35 cellular contexts compared by ENCODE assay signal in the genomic region with DNA sequence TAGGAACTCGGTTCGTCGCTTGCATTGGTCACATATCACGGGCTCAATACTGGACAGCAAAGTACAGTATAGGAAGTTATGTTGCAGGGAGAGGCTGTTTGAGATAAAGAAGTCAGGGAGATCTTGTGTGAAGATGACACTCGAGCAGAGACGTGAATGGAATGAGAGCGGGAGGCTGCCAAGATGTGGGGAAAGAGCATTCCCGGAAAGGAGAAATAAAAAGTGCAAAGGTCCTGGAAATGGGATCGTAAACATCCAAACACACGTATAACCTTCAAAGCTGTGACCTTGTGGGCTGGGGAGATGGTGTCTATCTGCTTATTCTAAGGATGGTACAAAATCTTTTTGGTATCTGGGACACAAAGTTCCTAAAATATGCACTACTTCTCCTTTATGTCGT. TPM values are rescaled to one million over a fixed set of nuclear protein-coding genes. Genes with fewer than 3 reads are reported as not detected.
DNase-seq lines count a peak whose midpoint lies in the region; ATAC-seq, FAIRE-seq and TF ChIP-seq lines count a peak whose summit lies in the region.
"Had no signal": no experiment of that assay in that cellular context is flagged by ENCODE, and none has a peak within 500 bp of the region (broad histone marks: within the 10 kb centered on the region; RNA-seq: fewer than 3 reads in every experiment).

No MANE protein-coding gene starts in this region.

- H3K4me3 ChIP-seq in ACC112 (ENCODE audit: low read depth, low read length): no peak overlapping the region
- H3K4me3 ChIP-seq in H1 (ENCODE audit: extremely low read depth in 1 of 4, insufficient read depth in 2 of 4, low read depth in 3 of 4, low read length in 4 of 4): no peak overlapping the region
- H3K4me3 ChIP-seq: A549; BLaER1 treated with 17β-estradiol and CSF1 and Interleukin-3, amounts not matched to agents 10 nM and 100 nM; lung; mucosa of descending colon; SJCRH30; spleen; thyroid gland had no signal

- H3K79me2 ChIP-seq in ACC112 (ENCODE audit: control insufficient read depth, insufficient read depth, low read length, unreplicated experiment) (no peaks in the 10 kb centered on the region), H1 (ENCODE audit: control insufficient read depth in 1 of 2, insufficient read depth in 2 of 2, low read length in 2 of 2) (no peaks in the 10 kb centered on the region)

- FAIRE-seq in H1 (lab: Jason Lieb, UNC): no peak
- FAIRE-seq: A549, GM12892, RCC 7860 had no signal

- H4K8ac ChIP-seq in H1 (ENCODE audit: extremely low read depth, insufficient read depth, low read length): no peak overlapping the region

- H2BK20ac ChIP-seq in H1 (ENCODE audit: low read length): no peak overlapping the region

- no peak for TF ChIP-seq EP300 in H1 (IDR thresholded peaks at IDR 0.05; ENCODE audit: borderline replicate concordance in 1 of 2, low read depth in 2 of 2, low read length in 2 of 2)

- no peak for DNase-seq in HFFc6
- no peak for DNase-seq in H1 (ENCODE audit: low read depth in 1 of 2, low spot score in 2 of 2)
- DNase-seq in left kidney (ENCODE audit: low read depth, low spot score): peak; percentile 32
- no peak for DNase-seq in caudate nucleus (lab: John Stamatoyannopoulos, UW)
- no peak for DNase-seq in effector CD4-positive, alpha-beta T cell
- DNase-seq in NCI-H524 (lab: John Stamatoyannopoulos, UW): no peak
- DNase-seq: activated CD4-positive, alpha-beta T cell treated with anti-CD3 and anti-CD28 coated beads for 36 hours; activated CD8-positive, alpha-beta memory T cell treated with anti-CD3 and anti-CD28 coated beads, Interleukin-2, amount 50 U/mL, for 48 hours; activated CD8-positive, alpha-beta T cell treated with anti-CD3 and anti-CD28 coated beads for 36 hours; activated naive CD4-positive, alpha-beta T cell treated with anti-CD3 and anti-CD28 coated beads, Interleukin-2, amount 10 ng/mL, durations not matched to agents 7 days and 5 days; amniotic stem cell; DMS153; effector memory CD4-positive, alpha-beta T cell; H7; mucosa of descending colon; natural killer cell; NCI-H446 treated with DMSO at 0.1 percent for 48 hours; NCI-H82; SJCRH30; spleen; stimulated activated CD4-positive, alpha-beta T cell treated with anti-CD3 and anti-CD28 coated beads, Interleukin-2, amount 100 ng/mL, for 24 hours; stimulated activated naive CD8-positive, alpha-beta T cell treated with anti-CD3 and anti-CD28 coated beads, Interleukin-15, Interleukin-2, amounts not matched to agents 100 U/mL and 50 U/mL, for 24 hours; T-helper 9 cell; thyroid gland had no signal

- POLR2A ChIA-PET in H1 (lab: Charles Lee; ENCODE audit: partially characterized antibody): no interaction called here

- H2BK12ac ChIP-seq in H1 (ENCODE audit: low read depth, low read length): no peak overlapping the region

- no peaks in the 10 kb centered on the region; the same call in 1 of the 2 replicates for H3K23me2 ChIP-seq in H1 (ENCODE audit: low read depth, low read length)

- peak overlapping the region; percentile 23 for H4K91ac ChIP-seq in H1 (replicated peaks; ENCODE audit: insufficient read length, low read length)

- H3K4ac ChIP-seq in H1 (replicated peaks; ENCODE audit: insufficient read length, low read depth, low read length): peak overlapping the region; percentile 60

- peaks cover 3% of the 10 kb centered on the region; the same call in 1 of the 2 replicates for H3K27me3 Mint-ChIP-seq in HFFc6 (ENCODE audit: insufficient read depth)
- H3K27me3 Mint-ChIP-seq: activated CD4-positive, alpha-beta T cell treated with anti-CD3 and anti-CD28 coated beads for 36 hours; activated CD8-positive, alpha-beta T cell treated with anti-CD3 and anti-CD28 coated beads for 36 hours; activated naive CD4-positive, alpha-beta T cell treated with anti-CD3 and anti-CD28 coated beads, Interleukin-2, amount 10 ng/mL, durations not matched to agents 7 days and 5 days had no signal

- no peak overlapping the region for H3K23ac ChIP-seq in H1 (ENCODE audit: insufficient read length)

- no peaks in the 10 kb centered on the region for H4K20me1 ChIP-seq in H1 (replicated peaks in 1 of 2; ENCODE audit: control insufficient read depth in 1 of 2, insufficient read depth in 2 of 2, low read length in 2 of 2)
- H4K20me1 ChIP-seq: BLaER1 treated with 17β-estradiol and CSF1 and Interleukin-3, amounts not matched to agents 10 nM and 100 nM had no signal

- H3K79me1 ChIP-seq in H1 (ENCODE audit: low read depth, low read length): no peaks in the 10 kb centered on the region

- no peak for TF ChIP-seq RAD21 in H1 (IDR thresholded peaks at IDR 0.05 in 1 of 2, conservative IDR thresholded peaks at IDR 0.05 in 1 of 2; ENCODE audit: low read depth in 2 of 2, low read length in 2 of 2)

- H3K27ac Mint-ChIP-seq in HFFc6: peak overlapping the region; percentile 24; the same call in 1 of the 2 replicates
- H3K27ac Mint-ChIP-seq: activated CD4-positive, alpha-beta T cell treated with anti-CD3 and anti-CD28 coated beads for 36 hours; activated CD8-positive, alpha-beta T cell treated with anti-CD3 and anti-CD28 coated beads for 36 hours; activated naive CD4-positive, alpha-beta T cell treated with anti-CD3 and anti-CD28 coated beads, Interleukin-2, amount 10 ng/mL, durations not matched to agents 7 days and 5 days; brain; natural killer cell had no signal

- 83% methylated on average over 11 of the region's 11 CpGs; no CpG with 5 or more reads in 1 of the 2 experiments for WGBS in H1 (ENCODE audit: extremely low coverage in 1 of 2, insufficient coverage in 1 of 2, insufficient read length in 1 of 2, insufficient replicate concordance in 2 of 2, low coverage in 1 of 2, low lambda C conversion rate in 2 of 2, missing lambda C conversion rate in 1 of 2), 2 experiments

- H2AK5ac ChIP-seq in H1 (ENCODE audit: low read depth, low read length): no peak overlapping the region

- no peak overlapping the region for H3K27ac ChIP-seq in ACC112 (ENCODE audit: low read depth, low read length)
- no peak overlapping the region for H3K27ac ChIP-seq in H1 (ENCODE audit: low read depth, low read length)
- no peak overlapping the region for H3K27ac ChIP-seq in caudate nucleus (ENCODE audit: low read depth, low read length)
- H3K27ac ChIP-seq: BLaER1 treated with 17β-estradiol and CSF1 and Interleukin-3, amounts not matched to agents 10 nM and 100 nM; epithelial cell of prostate; SJCRH30; spleen; thyroid gland; VCaP had no signal

- peak overlapping the region; percentile 9 for H2AFZ ChIP-seq in ACC112 (ENCODE audit: low read length, unreplicated experiment)
- H2AFZ ChIP-seq in H1 (ENCODE audit: low read length): 0 out of 2 replicates have a peak overlapping the region, but pooled peaks have one; percentile 78

- TF ChIP-seq CTCF in HFFc6 (IDR thresholded peaks at IDR 0.05) (no peak), H1 (IDR thresholded peaks at IDR 0.05; ENCODE audit: control extremely low read depth in 1 of 3, insufficient read depth in 1 of 3, low read depth in 1 of 3, low read length in 3 of 3) (no peak)

- H3K27me3 ChIP-seq in ACC112 (ENCODE audit: insufficient read depth, low read length) (no peaks in the 10 kb centered on the region), H1 (replicated peaks in 1 of 4; ENCODE audit: control insufficient read depth in 3 of 4, extremely low read depth in 1 of 4, insufficient read depth in 3 of 4, low read length in 3 of 4) (no peaks in the 10 kb centered on the region)
- H3K27me3 ChIP-seq: BLaER1 treated with 17β-estradiol and CSF1 and Interleukin-3, amounts not matched to agents 10 nM and 100 nM; spleen; thyroid gland had no signal

- H3K9me3 Mint-ChIP-seq in HFFc6: peaks cover 7% of the 10 kb centered on the region; the same call in 1 of the 2 replicates
- H3K9me3 Mint-ChIP-seq: activated CD8-positive, alpha-beta T cell treated with anti-CD3 and anti-CD28 coated beads for 36 hours had no signal

- no peak overlapping the region for H3K4me3 Mint-ChIP-seq in HFFc6
- H3K4me3 Mint-ChIP-seq: activated CD4-positive, alpha-beta T cell treated with anti-CD3 and anti-CD28 coated beads for 36 hours; activated CD8-positive, alpha-beta T cell treated with anti-CD3 and anti-CD28 coated beads for 36 hours; activated naive CD4-positive, alpha-beta T cell treated with anti-CD3 and anti-CD28 coated beads, Interleukin-2, amount 10 ng/mL, durations not matched to agents 7 days and 5 days; brain; natural killer cell had no signal

- TF ChIP-seq POLR2A in H1 (IDR thresholded peaks at IDR 0.05; ENCODE audit: control extremely low read depth in 1 of 2, low read depth in 2 of 2, low read length in 2 of 2): no peak

- no peak overlapping the region for H3K14ac ChIP-seq in H1 (ENCODE audit: insufficient read length)

- no peak overlapping the region for H3K9ac ChIP-seq in H1 (replicated peaks in 1 of 4; ENCODE audit: extremely low read depth in 1 of 4, low read depth in 3 of 4, low read length in 3 of 4)
- H3K9ac ChIP-seq: BLaER1 treated with 17β-estradiol and CSF1 and Interleukin-3, amounts not matched to agents 10 nM and 100 nM had no signal

- H3K18ac ChIP-seq in H1 (ENCODE audit: extremely low read depth, low read length): no peak overlapping the region

- H2BK15ac ChIP-seq in H1 (ENCODE audit: low read length): no peak overlapping the region

- no peak overlapping the region for H3K4me2 ChIP-seq in H1 (ENCODE audit: insufficient read depth in 1 of 2, low read depth in 2 of 2, low read length in 2 of 2)
- H3K4me2 ChIP-seq: A549; BLaER1 treated with 17β-estradiol and CSF1 and Interleukin-3, amounts not matched to agents 10 nM and 100 nM had no signal

- ATAC-seq in HG03354 (IDR thresholded peaks at IDR 0.05; ENCODE audit: poor library complexity, severe bottlenecking, unreplicated experiment): no peak
- ATAC-seq: A549; activated CD4-positive, alpha-beta T cell treated with anti-CD3 and anti-CD28 coated beads for 36 hours; activated CD8-positive, alpha-beta T cell treated with anti-CD3 and anti-CD28 coated beads for 36 hours; mucosa of descending colon; natural killer cell; stimulated activated naive CD8-positive, alpha-beta T cell treated with anti-CD3 and anti-CD28 coated beads, Interleukin-15, Interleukin-2, amounts not matched to agents 100 U/mL and 50 U/mL, for 24 hours had no signal

- H2BK120ac ChIP-seq in H1 (replicated peaks; ENCODE audit: low read depth, low read length): no peak overlapping the region

- no peak overlapping the region for H3K56ac ChIP-seq in H1 (replicated peaks; ENCODE audit: insufficient read length, low read depth, low read length)

- H3K4me1 ChIP-seq in ACC112 (ENCODE audit: control insufficient read depth, insufficient read depth, low read length, unreplicated experiment): peaks cover 21% of the 10 kb centered on the region
- peaks cover 0 to 16% (median 5%) of the 10 kb centered on the region in 4 experiments; a peak in 4 of 7 replicates for H3K4me1 ChIP-seq in H1 (replicated peaks in 1 of 4; ENCODE audit: control insufficient read depth in 3 of 4, insufficient read depth in 4 of 4, low read length in 3 of 4)
- H3K4me1 ChIP-seq: spleen, thyroid gland had no signal

- no peak overlapping the region for H2BK5ac ChIP-seq in H1 (ENCODE audit: low read depth, low read length)

- CTCF ChIA-PET in H1 (lab: Charles Lee; ENCODE audit: partially characterized antibody): interaction anchor here (0.6 to 1.6 kb wide), 3 partner anchors 33 to 1444 kb away, joined by 3 to 6 read pairs (median 3); no protein-coding TSS in a partner anchor

- peaks cover 7% of the 10 kb centered on the region for H3K36me3 Mint-ChIP-seq in HFFc6 (ENCODE audit: low read depth)
- H3K36me3 Mint-ChIP-seq: activated naive CD4-positive, alpha-beta T cell treated with anti-CD3 and anti-CD28 coated beads, Interleukin-2, amount 10 ng/mL, durations not matched to agents 7 days and 5 days; brain; natural killer cell had no signal

- H4K5ac ChIP-seq in H1 (ENCODE audit: insufficient read length, low read depth, low read length): no peak overlapping the region

- no peaks in the 10 kb centered on the region for H3K36me3 ChIP-seq in ACC112 (ENCODE audit: insufficient read depth, low read length)
- H3K36me3 ChIP-seq in H1 (ENCODE audit: control insufficient read depth in 2 of 4, insufficient read depth in 4 of 4, low read length in 3 of 4): no peaks in the 10 kb centered on the region
- H3K36me3 ChIP-seq: BLaER1 treated with 17β-estradiol and CSF1 and Interleukin-3, amounts not matched to agents 10 nM and 100 nM; SJCRH30; spleen; thyroid gland had no signal

- peaks cover 69% of the 10 kb centered on the region for H3K4me1 Mint-ChIP-seq in HFFc6 (ENCODE audit: low read depth)
- H3K4me1 Mint-ChIP-seq: activated CD4-positive, alpha-beta T cell treated with anti-CD3 and anti-CD28 coated beads for 36 hours; activated naive CD4-positive, alpha-beta T cell treated with anti-CD3 and anti-CD28 coated beads, Interleukin-2, amount 10 ng/mL, durations not matched to agents 7 days and 5 days; brain; natural killer cell had no signal

- H3K9me3 ChIP-seq in H1 (ENCODE audit: insufficient read depth in 2 of 2, low read depth in 1 of 2, low read length in 1 of 2): no peaks in the 10 kb centered on the region
- H3K9me3 ChIP-seq: A549; BLaER1 treated with 17β-estradiol and CSF1 and Interleukin-3, amounts not matched to agents 10 nM and 100 nM; mucosa of descending colon; SJCRH30; spleen; thyroid gland had no signal

RNA-seq across cellular contexts. Expression of gene MYOCD, which starts 43.0 kb away (rescaled TPM):
- 1 to 10 TPM; 6.5 to 8.5 (median 7.1) TPM for total RNA-seq in HFFc6 (2021; fragmentation: NEBNext Ultra II Directional; extraction: Animal tissue kit (Norgen Biotek cat#: 25700))
- 4.7 and 4.9 TPM in 2 replicates for total RNA-seq in H1 (2021; fragmentation: NEBNext Ultra II Directional; extraction: Animal tissue kit (Norgen Biotek cat#: 25700))
- polyA plus RNA-seq in H1 (2011; rRNA removed): 0.30 and 0.44 TPM in 2 replicates
- polyA plus RNA-seq in H1 (2011; cell fraction: cytosol; rRNA removed): 0.56 TPM
- polyA plus RNA-seq in H1 (2011; cell fraction: nucleus; rRNA removed): 0.80 TPM
- 0.46 to 0.84 TPM (median 0.60 TPM) in 4 replicates for polyA plus RNA-seq in H1 (2012, experiment 1 of 2)
- 0.09 TPM for polyA plus RNA-seq in H1 (2012, experiment 2 of 2)
- polyA plus RNA-seq in H1 (2013, experiment 1 of 2): 2.9 TPM
- polyA plus RNA-seq in H1 (2013, experiment 2 of 2): 4.0 TPM
- polyA minus RNA-seq in H1 (2011; rRNA and poly(A)+ RNA removed): 1.9 and 2.2 TPM in 2 replicates
- polyA minus RNA-seq in H1 (2011; cell fraction: cytosol; rRNA and poly(A)+ RNA removed): 0.29 TPM
- 1.1 TPM for polyA minus RNA-seq in H1 (2011; cell fraction: nucleus; rRNA and poly(A)+ RNA removed)
- total RNA-seq: activated CD4-positive, alpha-beta T cell treated with anti-CD3 and anti-CD28 coated beads for 36 hours; activated CD8-positive, alpha-beta T cell treated with anti-CD3 and anti-CD28 coated beads for 36 hours; natural killer cell; renal cortical epithelial cell had no signal
